ENCODE assay signal across 8 cellular contexts in genomic region chr10:101095550-101096213, GRCh38. TPM values are rescaled to one million over a fixed set of nuclear protein-coding genes. Genes with fewer than 3 reads are reported as not detected.
DNase-seq lines count a peak whose midpoint lies in the region; ATAC-seq and TF ChIP-seq lines count a peak whose summit lies in the region.

No MANE protein-coding gene starts in this region.

- TF ChIP-seq CTCF in HEK293 (tag by site-specific recombination; IDR thresholded peaks at IDR 0.05): peak; percentile 91

- no peak overlapping the region for H3K4me3 ChIP-seq in HEK293 (ENCODE audit: low read depth, low read length)

- H3K27ac ChIP-seq in HEK293 (ENCODE audit: extremely low read depth, low read depth, low read length): no peak overlapping the region

- intact Hi-C loops in left colon (cut with DNase I, micrococcal nuclease): loop anchor here (5.0 to 10.0 kb wide), 2 partner anchors 47 to 49 kb away; no protein-coding TSS in a partner anchor

- CTCF ChIA-PET in HEK293 (lab: Yijun Ruan, JAX): interaction anchor here (0.5 to 16.6 kb wide), 45 partner anchors 10 to 1129 kb away, joined by 3 to 506 read pairs (median 5); partner anchors contain the start of genes KAZALD1, PDZD7, SFXN3 and TLX1

- DNase-seq in ELF-1 (ENCODE audit: low read depth, low spot score) (peak; percentile 99), NCI-H2081 (lab: John Stamatoyannopoulos, UW) (peak; percentile 65 to 75), left colon (peak; percentile 86 to 92), NCI-H524 treated with DMSO at 0.1 percent for 48 hours (lab: John Stamatoyannopoulos, UW) (no peak)
- DNase-seq in activated CD4-positive, CD25-positive, alpha-beta regulatory T cell (lab: John Stamatoyannopoulos, UW): peak; percentile 30 to 70 (median 42)
- peak; percentile 58 for DNase-seq in central memory CD4-positive, alpha-beta T cell
- peak; percentile 26 to 64 (median 31) for DNase-seq in stimulated activated CD4-positive, alpha-beta T cell treated with anti-CD3 and anti-CD28 coated beads, TNF-alpha, amount 100 ng/mL, for 1 hour (ENCODE audit: low read depth in 3 of 3, low spot score in 1 of 3)

- no peaks in the 10 kb centered on the region for H3K36me3 ChIP-seq in HEK293 (ENCODE audit: control insufficient read depth in 2 of 2, insufficient read depth in 1 of 2, low read length in 2 of 2)

- ATAC-seq in left colon: peak; percentile 98

- no peaks in the 10 kb centered on the region for H3K4me1 ChIP-seq in HEK293 (ENCODE audit: control insufficient read depth, insufficient read depth, low read length)

- H3K9me3 ChIP-seq in HEK293 (ENCODE audit: control insufficient read depth, insufficient read depth, low read depth, low read length): no peaks in the 10 kb centered on the region

- POLR2A ChIA-PET in HEK293 (lab: Yijun Ruan, JAX): interaction anchor here (0.7 to 2.6 kb wide), 6 partner anchors 35 to 65 kb away, joined by 3 to 31 read pairs (median 6); partner anchors contain the start of genes KAZALD1, PDZD7, SFXN3 and TLX1

TF ChIP-seq in HEK293, 187 proteins besides CTCF, POLR2A, EP300 and RAD21:
- TF ChIP-seq SP2 (tag by site-specific recombination; IDR thresholded peaks at IDR 0.05): peak; percentile 52
- peak; percentile 33; the same call in 1 of the 2 replicates for TF ChIP-seq ELK4 (IDR thresholded peaks at IDR 0.05; ENCODE audit: borderline replicate concordance, low read depth, low read length)
- peak; percentile 71 for TF ChIP-seq EGR2 (tag by site-specific recombination; IDR thresholded peaks at IDR 0.05; ENCODE audit: low read depth)
- peak; percentile 61; the same call in 1 of the 2 replicates for TF ChIP-seq IKZF3 (tag by site-specific recombination; IDR thresholded peaks at IDR 0.05)
- no peak for TF ChIP-seq ZNF585B (tag by site-specific recombination; IDR thresholded peaks at IDR 0.05)
- peak; percentile 71 for TF ChIP-seq ZFHX2 (tag by site-specific recombination; conservative IDR thresholded peaks at IDR 0.05)
- TF ChIP-seq OSR2 (tag by site-specific recombination; IDR thresholded peaks at IDR 0.05): peak; percentile 50; the same call in 1 of the 2 replicates
- peak; percentile 76; the same call in 1 of the 2 replicates for TF ChIP-seq ZNF2 (tag by site-specific recombination; IDR thresholded peaks at IDR 0.05)
- peak; percentile 32; the same call in 1 of the 2 replicates for TF ChIP-seq SP3 (tag by site-specific recombination; IDR thresholded peaks at IDR 0.05)
- TF ChIP-seq GFI1B (tag by site-specific recombination; IDR thresholded peaks at IDR 0.05): no peak
- peak; percentile 19; the same call in 1 of the 2 replicates for TF ChIP-seq ZEB2 (tag by site-specific recombination; IDR thresholded peaks at IDR 0.05)
- peak; percentile 28; the same call in 1 of the 2 replicates for TF ChIP-seq ZNF76 (tag by site-specific recombination; IDR thresholded peaks at IDR 0.05; ENCODE audit: borderline replicate concordance, low read depth)
- TF ChIP-seq ZBTB6 (tag by site-specific recombination; IDR thresholded peaks at IDR 0.05): no peak
- no peak for TF ChIP-seq REPIN1 (tag by site-specific recombination; IDR thresholded peaks at IDR 0.05; ENCODE audit: low read depth)
- no peak for TF ChIP-seq ZNF37A (tag by site-specific recombination; IDR thresholded peaks at IDR 0.05)
- TF ChIP-seq ZNF654 (tag by site-specific recombination; IDR thresholded peaks at IDR 0.05; ENCODE audit: low read depth): peak; percentile 58
- TF ChIP-seq ZNF843 (tag by site-specific recombination; IDR thresholded peaks at IDR 0.05): no peak
- TF ChIP-seq PRDM10 (tag by site-specific recombination; IDR thresholded peaks at IDR 0.05): peak; percentile 66
- TF ChIP-seq ZNF341 (tag by site-specific recombination; IDR thresholded peaks at IDR 0.05; ENCODE audit: low read depth): 0 out of 2 replicates have a peak, but pooled peaks have one; percentile 20
- peak; percentile 45 for TF ChIP-seq KLF16 (tag by site-specific recombination; IDR thresholded peaks at IDR 0.05)
TF ChIP-seq in HEK293: peak in this region for 14.

RNA-seq across cellular contexts. Expression of gene KAZALD1, which starts 33.9 kb away (rescaled TPM):
- total RNA-seq in left colon: 10 to 100 TPM; 17.7 to 21.0 TPM

RNA-seq across cellular contexts. Expression of gene TLX1, which starts 35.4 kb away (rescaled TPM):
- 1 to 10 TPM in 1 of 2 donors, under 1 TPM in 1; 0.12 to 1.7 TPM for total RNA-seq in left colon
